ENCODE assay signal across 19 cellular contexts in the genomic region with DNA sequence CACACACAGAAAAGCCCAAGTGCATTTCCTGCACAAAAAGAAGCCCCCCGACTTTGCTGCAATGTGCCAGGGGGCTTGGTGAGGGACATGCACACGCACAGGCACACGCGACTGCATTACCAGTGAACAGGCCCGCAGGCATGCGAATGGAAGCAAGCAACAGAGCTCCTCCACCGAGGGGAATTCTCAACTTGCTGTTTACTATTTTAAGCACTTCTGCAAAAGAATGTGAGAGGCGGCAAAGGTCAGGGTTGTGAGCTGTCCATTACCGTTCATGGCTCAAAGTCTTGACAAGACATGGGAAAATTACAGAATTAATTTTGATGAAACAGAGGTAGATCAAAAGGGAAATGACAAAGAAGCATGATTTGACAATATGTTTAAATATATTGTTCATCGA.
DNase-seq lines count a peak whose midpoint lies in the region; ATAC-seq, FAIRE-seq and TF ChIP-seq lines count a peak whose summit lies in the region.
"Had no signal": no experiment of that assay in that cellular context is flagged by ENCODE, and none has a peak within 500 bp of the region (broad histone marks: within the 10 kb centered on the region; RNA-seq: fewer than 3 reads in every experiment).

No MANE protein-coding gene starts in this region.

- no peaks in the 10 kb centered on the region for H3K27me3 Mint-ChIP-seq in neural crest cell (ENCODE audit: low read depth)
- peaks cover 2% of the 10 kb centered on the region for H3K27me3 Mint-ChIP-seq in activated naive CD4-positive, alpha-beta T cell treated with anti-CD3 and anti-CD28 coated beads for 36 hours (ENCODE audit: low read depth)

- no peak for TF ChIP-seq RAD21 in K562 (CRISPR knock-in tag; conservative IDR thresholded peaks at IDR 0.05 in 1 of 2, IDR thresholded peaks at IDR 0.05 in 1 of 2)

- H4K20me1 ChIP-seq in K562 (replicated peaks; ENCODE audit: control insufficient read depth, insufficient read depth, low read length) = no peaks in the 10 kb centered on the region

- H3K36me3 Mint-ChIP-seq in neural crest cell (ENCODE audit: low read depth) = no peaks in the 10 kb centered on the region
- H3K36me3 Mint-ChIP-seq in activated naive CD4-positive, alpha-beta T cell treated with anti-CD3 and anti-CD28 coated beads for 36 hours (ENCODE audit: low read depth) = no peaks in the 10 kb centered on the region

- no peaks in the 10 kb centered on the region for H3K27me3 ChIP-seq in K562 (ENCODE audit: control insufficient read depth in 2 of 2, insufficient read depth in 2 of 2, low read length in 2 of 2)
- no peaks in the 10 kb centered on the region for H3K27me3 ChIP-seq in vagina
- H3K27me3 ChIP-seq: ascending aorta, right lobe of liver had no signal

- DNase-seq in GM12865 (ENCODE audit: low read depth) (peak; percentile 19), K562 (ENCODE audit: extremely low read depth in 1 of 4, low spot score in 3 of 4) (no peak), neural crest cell (ENCODE audit: low read depth, low spot score) (no peak), NCI-H146 (lab: John Stamatoyannopoulos, UW) (no peak), vagina (ENCODE audit: extremely low spot score in 2 of 2) (no peak)
- no peak for DNase-seq in activated CD8-positive, alpha-beta memory T cell treated with anti-CD3 and anti-CD28 coated beads, Interleukin-2, amount 50 U/mL, for 48 hours
- DNase-seq in activated naive CD4-positive, alpha-beta T cell treated with anti-CD3 and anti-CD28 coated beads for 36 hours = no peak
- DNase-seq: activated CD4-positive, alpha-beta T cell treated with anti-CD3 and anti-CD28 coated beads for 1 hour; midbrain; NCI-H1694; NCI-H446; right lobe of liver; T-helper 17 cell had no signal

- TF ChIP-seq POLR2A in K562 (conservative IDR thresholded peaks at IDR 0.05) (no peak), vagina (IDR thresholded peaks at IDR 0.05) (no peak)

- TF ChIP-seq CTCF in GM12865 (IDR thresholded peaks at IDR 0.05; ENCODE audit: insufficient read depth, low read depth, low read length, missing control alignments) (no peak), K562 (IDR thresholded peaks at IDR 0.05 in 2 of 3, conservative IDR thresholded peaks at IDR 0.05 in 1 of 3; ENCODE audit: insufficient read depth in 2 of 3, low read depth in 1 of 3, low read length in 3 of 3) (no peak), neural crest cell (conservative IDR thresholded peaks at IDR 0.05) (no peak), vagina (IDR thresholded peaks at IDR 0.05) (no peak)

- POLR2A ChIA-PET in K562 (lab: Yijun Ruan, JAX) = interaction anchor here (0.6 kb wide), 1 partner anchor 573 kb away, joined by 4 read pairs; no protein-coding TSS in a partner anchor

- no peak overlapping the region for H3K4me2 ChIP-seq in K562 (ENCODE audit: insufficient read depth, low read length)

- H3K27ac ChIP-seq in K562 (ENCODE audit: extremely low read depth, low read depth, low read length) = no peak overlapping the region
- H3K27ac ChIP-seq in vagina = no peak overlapping the region
- H3K27ac ChIP-seq: ascending aorta, neutrophil, right lobe of liver, thoracic aorta had no signal

- peaks cover 22% of the 10 kb centered on the region for H3K4me1 Mint-ChIP-seq in neural crest cell
- no peaks in the 10 kb centered on the region for H3K4me1 Mint-ChIP-seq in activated naive CD4-positive, alpha-beta T cell treated with anti-CD3 and anti-CD28 coated beads for 36 hours (ENCODE audit: low read depth)
- H3K4me1 Mint-ChIP-seq: T-helper 17 cell had no signal

- no TSS peak for BruUV-seq in K562 (replicated peaks; lab: Mats Ljungman, UMichigan)

- in situ Hi-C loops in K562 (cut with MboI) = loop anchor here (10.0 kb wide), 1 partner anchor 498 kb away; no protein-coding TSS in a partner anchor

- ATAC-seq in HG02610 (IDR thresholded peaks at IDR 0.05; ENCODE audit: unreplicated experiment) (peak; percentile 32), K562 (no peak)
- ATAC-seq: T-helper 17 cell had no signal

- CTCF ChIA-PET in K562 (lab: Yijun Ruan, JAX; ENCODE audit: low intra/inter-chr PET ratio) = no interaction called here
- CTCF ChIA-PET in activated naive CD4-positive, alpha-beta T cell treated with anti-CD3 and anti-CD28 coated beads for 36 hours (lab: Charles Lee) = no interaction called here

- H3K27ac Mint-ChIP-seq in neural crest cell (ENCODE audit: unreplicated experiment) = peak overlapping the region; percentile 35
- no peak overlapping the region for H3K27ac Mint-ChIP-seq in activated naive CD4-positive, alpha-beta T cell treated with anti-CD3 and anti-CD28 coated beads for 36 hours
- H3K27ac Mint-ChIP-seq: dendritic cell treated with granulocyte-macrophage colony-stimulating factor and Interleukin-4, amounts not matched to agents 40 ng/mL and 50 ng/mL, for 4 days; T-helper 17 cell had no signal

- H3K9ac ChIP-seq in K562 (ENCODE audit: insufficient read depth in 1 of 2, low read depth in 2 of 2, low read length in 2 of 2) = no peak overlapping the region

- H2AFZ ChIP-seq in K562 (ENCODE audit: low read depth, low read length) = peak overlapping the region; percentile 22

- no peaks in the 10 kb centered on the region for H3K9me3 Mint-ChIP-seq in neural crest cell
- no peaks in the 10 kb centered on the region for H3K9me3 Mint-ChIP-seq in activated naive CD4-positive, alpha-beta T cell treated with anti-CD3 and anti-CD28 coated beads for 36 hours
- H3K9me3 Mint-ChIP-seq: dendritic cell treated with granulocyte-macrophage colony-stimulating factor and Interleukin-4, amounts not matched to agents 40 ng/mL and 50 ng/mL, for 4 days had no signal

- WGBS in K562 (ENCODE audit: insufficient coverage, low coverage, missing lambda C conversion rate) = 68% methylated on average over 10 of the region's 10 CpGs

- no peak for TF ChIP-seq EP300 in K562 (IDR thresholded peaks at IDR 0.05; ENCODE audit: low read length)

- H3K36me3 ChIP-seq in K562 (ENCODE audit: control insufficient read depth, insufficient read depth, low read length) = no peaks in the 10 kb centered on the region
- H3K36me3 ChIP-seq in vagina = no peaks in the 10 kb centered on the region
- H3K36me3 ChIP-seq: ascending aorta, neutrophil, right lobe of liver, thoracic aorta had no signal

- no peaks in the 10 kb centered on the region for H3K79me2 ChIP-seq in K562 (ENCODE audit: control insufficient read depth, insufficient read depth, low read length)

- H3K4me1 ChIP-seq in K562 (replicated peaks in 1 of 2; ENCODE audit: control insufficient read depth in 2 of 2, insufficient read depth in 2 of 2, low read length in 2 of 2) (peaks cover 20 to 39% of the 10 kb centered on the region in 2 experiments; a peak in 4 of 5 replicates), vagina (no peaks in the 10 kb centered on the region)
- H3K4me1 ChIP-seq: right lobe of liver had no signal

- H3K9me3 ChIP-seq in K562 (replicated peaks; ENCODE audit: control insufficient read depth, insufficient read depth, low read depth, low read length) (no peaks in the 10 kb centered on the region), vagina (no peaks in the 10 kb centered on the region)
- H3K9me3 ChIP-seq: ascending aorta, neutrophil, right lobe of liver, thoracic aorta had no signal

- H3K4me3 Mint-ChIP-seq in neural crest cell = no peak overlapping the region
- no peak overlapping the region for H3K4me3 Mint-ChIP-seq in activated naive CD4-positive, alpha-beta T cell treated with anti-CD3 and anti-CD28 coated beads for 36 hours
- H3K4me3 Mint-ChIP-seq: dendritic cell treated with granulocyte-macrophage colony-stimulating factor and Interleukin-4, amounts not matched to agents 40 ng/mL and 50 ng/mL, for 4 days; T-helper 17 cell had no signal

- H3K9me1 ChIP-seq in K562 (ENCODE audit: control insufficient read depth, insufficient read depth, low read length) = no peaks in the 10 kb centered on the region

- H3K4me3 ChIP-seq in GM12865 (ENCODE audit: low read depth, low read length) (no peak overlapping the region), K562 (no peak overlapping the region), vagina (no peak overlapping the region)
- H3K4me3 ChIP-seq: ascending aorta, right lobe of liver, thoracic aorta had no signal

- no peak for FAIRE-seq in K562 (lab: Jason Lieb, UNC)
- FAIRE-seq: G401.6 had no signal

- intact Hi-C loops in K562 (cut with micrococcal nuclease) = loop anchor here (10.0 kb wide), 1 partner anchor 1548 kb away; no protein-coding TSS in a partner anchor
- intact Hi-C loops in vagina (cut with DNase I) = no loop called here
- intact Hi-C loops in activated naive CD4-positive, alpha-beta T cell treated with anti-CD3 and anti-CD28 coated beads for 36 hours (cut with micrococcal nuclease) = no loop called here

TF ChIP-seq in K562, 482 proteins besides CTCF, POLR2A, EP300 and RAD21 (continues in another document):
- TF ChIP-seq, protein P1, sequence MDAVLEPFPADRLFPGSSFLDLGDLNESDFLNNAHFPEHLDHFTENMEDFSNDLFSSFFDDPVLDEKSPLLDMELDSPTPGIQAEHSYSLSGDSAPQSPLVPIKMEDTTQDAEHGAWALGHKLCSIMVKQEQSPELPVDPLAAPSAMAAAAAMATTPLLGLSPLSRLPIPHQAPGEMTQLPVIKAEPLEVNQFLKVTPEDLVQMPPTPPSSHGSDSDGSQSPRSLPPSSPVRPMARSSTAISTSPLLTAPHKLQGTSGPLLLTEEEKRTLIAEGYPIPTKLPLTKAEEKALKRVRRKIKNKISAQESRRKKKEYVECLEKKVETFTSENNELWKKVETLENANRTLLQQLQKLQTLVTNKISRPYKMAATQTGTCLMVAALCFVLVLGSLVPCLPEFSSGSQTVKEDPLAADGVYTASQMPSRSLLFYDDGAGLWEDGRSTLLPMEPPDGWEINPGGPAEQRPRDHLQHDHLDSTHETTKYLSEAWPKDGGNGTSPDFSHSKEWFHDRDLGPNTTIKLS (IDR thresholded peaks at IDR 0.05; ENCODE audit: borderline replicate concordance, low read depth) = no peak
- TF ChIP-seq MAFG (tag; conservative IDR thresholded peaks at IDR 0.05) (no peak), KAT2B (IDR thresholded peaks at IDR 0.05; ENCODE audit: low read depth, low read length) (no peak)
